Comparison of ENCODE assay signal across 32 cellular contexts in the genomic region with DNA sequence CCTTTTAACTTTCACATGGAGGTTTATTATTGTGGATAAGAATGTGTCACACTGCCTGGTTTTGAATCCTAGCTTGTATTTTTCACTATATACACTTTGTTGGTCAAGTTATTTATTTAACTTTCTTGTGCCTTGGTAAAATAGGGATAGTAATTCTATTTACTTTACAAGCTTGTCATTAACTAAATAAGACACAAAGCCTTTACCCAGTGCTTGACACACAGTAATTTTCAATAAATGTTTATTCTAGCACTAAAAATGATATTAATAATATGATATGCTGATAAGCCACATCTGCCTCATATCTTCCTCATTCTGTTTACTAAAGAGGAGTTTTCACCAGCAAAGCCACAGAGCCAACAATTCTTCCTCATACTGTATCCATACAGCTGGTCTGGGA.
"Had no signal": no experiment of that assay in that cellular context is flagged by ENCODE, and none has a peak within 500 bp of the region (broad histone marks: within the 10 kb centered on the region; RNA-seq: fewer than 3 reads in every experiment).

No MANE protein-coding gene starts in this region.

- H3K4me3 ChIP-seq: body of pancreas, colonic mucosa, dorsolateral prefrontal cortex, esophagus squamous epithelium, gastroesophageal sphincter, heart right ventricle, hepatocyte had no signal

- ATAC-seq: activated CD4-positive, alpha-beta T cell treated with anti-CD3 and anti-CD28 coated beads for 36 hours; activated naive CD4-positive, alpha-beta T cell treated with anti-CD3 and anti-CD28 coated beads, Interleukin-2, amount 50 U/mL, for 72 hours; activated T-cell treated with anti-CD3 and anti-CD28 coated beads, Interleukin-2, amount 50 U/mL, for 72 hours; body of pancreas; effector memory CD8-positive, alpha-beta T cell; gastroesophageal sphincter; heart right ventricle; T-cell had no signal

- H3K4me3 Mint-ChIP-seq: activated CD4-positive, alpha-beta memory T cell treated with anti-CD3 and anti-CD28 coated beads, Interleukin-2, amount 10 ng/mL, durations not matched to agents 7 days and 5 days; activated CD4-positive, alpha-beta T cell treated with anti-CD3 and anti-CD28 coated beads for 36 hours; activated CD4-positive, alpha-beta T cell treated with anti-CD3 and anti-CD28 coated beads, Interleukin-2, amount 10 ng/mL, durations not matched to agents 24 days and 14 days; activated naive CD4-positive, alpha-beta T cell treated with anti-CD3 and anti-CD28 coated beads, Interleukin-2, amount 10 ng/mL, durations not matched to agents 7 days and 5 days; activated naive CD8-positive, alpha-beta T cell treated with anti-CD3 and anti-CD28 coated beads, Interleukin-2, amount 10 ng/mL, durations not matched to agents 7 days and 5 days; activated T-cell treated with anti-CD3 and anti-CD28 coated beads, Interleukin-2, amount 50 U/mL, for 24 hours; activated T-cell treated with anti-CD3 and anti-CD28 coated beads, Interleukin-2, amount 50 U/mL, for 72 hours; dendritic cell treated with granulocyte-macrophage colony-stimulating factor and Interleukin-4, amounts not matched to agents 40 ng/mL and 50 ng/mL, for 4 days; effector memory CD8-positive, alpha-beta T cell; T-cell; T-helper 1 cell treated with Interleukin-12 subunit alpha and Interleukin-12 subunit beta and Interleukin-4 antibody, amounts not matched to agents 30 μg/mL and 1 μg/mL, for 36 hours; T-helper 2 cell treated with Interferon-gamma antibody and Interleukin-4, amounts not matched to agents 5 μg/mL and 100 μg/mL, for 36 hours had no signal

- H3K4me1 ChIP-seq: colonic mucosa had no signal

- H3K4me1 Mint-ChIP-seq: activated CD4-positive, alpha-beta T cell treated with anti-CD3 and anti-CD28 coated beads, Interleukin-2, amount 10 ng/mL, durations not matched to agents 24 days and 14 days; activated naive CD4-positive, alpha-beta T cell treated with anti-CD3 and anti-CD28 coated beads, Interleukin-2, amount 10 ng/mL, durations not matched to agents 7 days and 5 days; activated naive CD8-positive, alpha-beta T cell treated with anti-CD3 and anti-CD28 coated beads, Interleukin-2, amount 10 ng/mL, durations not matched to agents 7 days and 5 days; T-cell had no signal

- H3K27ac ChIP-seq: body of pancreas, colonic mucosa, dorsolateral prefrontal cortex, epithelial cell of prostate, esophagus squamous epithelium, gastroesophageal sphincter, heart right ventricle, hepatocyte had no signal

- DNase-seq: activated CD4-positive, alpha-beta memory T cell treated with anti-CD3 and anti-CD28 coated beads, Interleukin-2, amount 10 ng/mL, durations not matched to agents 7 days and 5 days; activated CD4-positive, alpha-beta T cell treated with anti-CD3 and anti-CD28 coated beads for 36 hours; activated CD4-positive, alpha-beta T cell treated with anti-CD3 and anti-CD28 coated beads, Interleukin-2, amount 10 ng/mL, durations not matched to agents 24 days and 14 days; activated CD4-positive, alpha-beta T cell treated with anti-CD3 and anti-CD28 coated beads, Interleukin-2, amount 50 U/mL, for 4 hours; activated CD4-positive, CD25-positive, alpha-beta regulatory T cell; activated CD4-positive, CD25-positive, alpha-beta regulatory T cell treated with anti-CD3 and anti-CD28 coated beads, Interleukin-2, amount 50 U/mL, for 72 hours; activated CD8-positive, alpha-beta memory T cell treated with anti-CD3 and anti-CD28 coated beads, Interleukin-2, amount 50 U/mL, for 48 hours; activated gamma-delta T cell; activated naive CD4-positive, alpha-beta T cell; activated naive CD4-positive, alpha-beta T cell treated with anti-CD3 and anti-CD28 coated beads, Interleukin-2, amount 10 ng/mL, durations not matched to agents 7 days and 5 days; activated naive CD8-positive, alpha-beta T cell treated with anti-CD3 and anti-CD28 coated beads, Interleukin-2, amount 10 ng/mL, durations not matched to agents 7 days and 5 days; activated T-cell treated with anti-CD3 and anti-CD28 coated beads for 4 hours; activated T-cell treated with anti-CD3 and anti-CD28 coated beads, Interleukin-2, amount 50 U/mL, for 24 hours; activated T-cell treated with anti-CD3 and anti-CD28 coated beads, Interleukin-2, amount 50 U/mL, for 72 hours; anterior cingulate cortex; body of pancreas; caudate nucleus; colonic mucosa; dorsolateral prefrontal cortex; effector memory CD8-positive, alpha-beta T cell; esophagus squamous epithelium; foreskin melanocyte; heart right ventricle; T-cell; T1000 had no signal

- H3K9me3 Mint-ChIP-seq: activated CD4-positive, alpha-beta memory T cell treated with anti-CD3 and anti-CD28 coated beads, Interleukin-2, amount 10 ng/mL, durations not matched to agents 7 days and 5 days; activated CD4-positive, alpha-beta T cell treated with anti-CD3 and anti-CD28 coated beads, Interleukin-2, amount 10 ng/mL, durations not matched to agents 24 days and 14 days; activated naive CD4-positive, alpha-beta T cell treated with anti-CD3 and anti-CD28 coated beads, Interleukin-2, amount 10 ng/mL, durations not matched to agents 7 days and 5 days; activated naive CD4-positive, alpha-beta T cell treated with anti-CD3 and anti-CD28 coated beads, Interleukin-2, amount 50 U/mL, for 72 hours; activated naive CD8-positive, alpha-beta T cell treated with anti-CD3 and anti-CD28 coated beads, Interleukin-2, amount 10 ng/mL, durations not matched to agents 7 days and 5 days; activated T-cell treated with anti-CD3 and anti-CD28 coated beads, Interleukin-2, amount 50 U/mL, for 24 hours; activated T-cell treated with anti-CD3 and anti-CD28 coated beads, Interleukin-2, amount 50 U/mL, for 72 hours; dendritic cell treated with granulocyte-macrophage colony-stimulating factor and Interleukin-4, amounts not matched to agents 40 ng/mL and 50 ng/mL, for 4 days; effector memory CD8-positive, alpha-beta T cell; T-cell; T-helper 1 cell treated with Interleukin-12 subunit alpha and Interleukin-12 subunit beta and Interleukin-4 antibody, amounts not matched to agents 30 μg/mL and 1 μg/mL, for 36 hours; T-helper 2 cell treated with Interferon-gamma antibody and Interleukin-4, amounts not matched to agents 5 μg/mL and 100 μg/mL, for 36 hours had no signal

- H3K27me3 ChIP-seq: body of pancreas, colonic mucosa, dorsolateral prefrontal cortex, esophagus squamous epithelium, gastroesophageal sphincter, heart right ventricle, hepatocyte had no signal

- H3K9me3 ChIP-seq: body of pancreas, colonic mucosa, esophagus squamous epithelium, gastroesophageal sphincter, heart right ventricle had no signal

- H3K36me3 ChIP-seq: colonic mucosa, esophagus squamous epithelium, gastroesophageal sphincter had no signal

- H3K4me2 ChIP-seq: hepatocyte had no signal

- H2AFZ ChIP-seq: hepatocyte had no signal

- H3K36me3 Mint-ChIP-seq: activated naive CD4-positive, alpha-beta T cell treated with anti-CD3 and anti-CD28 coated beads, Interleukin-2, amount 10 ng/mL, durations not matched to agents 7 days and 5 days; activated naive CD4-positive, alpha-beta T cell treated with anti-CD3 and anti-CD28 coated beads, Interleukin-2, amount 50 U/mL, for 72 hours; activated naive CD8-positive, alpha-beta T cell treated with anti-CD3 and anti-CD28 coated beads, Interleukin-2, amount 10 ng/mL, durations not matched to agents 7 days and 5 days; T-cell had no signal

- H3K27ac Mint-ChIP-seq: activated CD4-positive, alpha-beta memory T cell treated with anti-CD3 and anti-CD28 coated beads, Interleukin-2, amount 10 ng/mL, durations not matched to agents 7 days and 5 days; activated CD4-positive, alpha-beta T cell treated with anti-CD3 and anti-CD28 coated beads for 36 hours; activated CD4-positive, alpha-beta T cell treated with anti-CD3 and anti-CD28 coated beads, Interleukin-2, amount 10 ng/mL, durations not matched to agents 24 days and 14 days; activated naive CD4-positive, alpha-beta T cell treated with anti-CD3 and anti-CD28 coated beads, Interleukin-2, amount 10 ng/mL, durations not matched to agents 7 days and 5 days; activated naive CD4-positive, alpha-beta T cell treated with anti-CD3 and anti-CD28 coated beads, Interleukin-2, amount 50 U/mL, for 72 hours; activated naive CD8-positive, alpha-beta T cell treated with anti-CD3 and anti-CD28 coated beads, Interleukin-2, amount 10 ng/mL, durations not matched to agents 7 days and 5 days; activated T-cell treated with anti-CD3 and anti-CD28 coated beads, Interleukin-2, amount 50 U/mL, for 24 hours; activated T-cell treated with anti-CD3 and anti-CD28 coated beads, Interleukin-2, amount 50 U/mL, for 72 hours; dendritic cell treated with granulocyte-macrophage colony-stimulating factor and Interleukin-4, amounts not matched to agents 40 ng/mL and 50 ng/mL, for 4 days; effector memory CD8-positive, alpha-beta T cell; T-cell; T-helper 1 cell treated with Interleukin-12 subunit alpha and Interleukin-12 subunit beta and Interleukin-4 antibody, amounts not matched to agents 30 μg/mL and 1 μg/mL, for 36 hours; T-helper 2 cell treated with Interferon-gamma antibody and Interleukin-4, amounts not matched to agents 5 μg/mL and 100 μg/mL, for 36 hours had no signal
